ENCODE assay signal across 8 cellular contexts in the genomic region with DNA sequence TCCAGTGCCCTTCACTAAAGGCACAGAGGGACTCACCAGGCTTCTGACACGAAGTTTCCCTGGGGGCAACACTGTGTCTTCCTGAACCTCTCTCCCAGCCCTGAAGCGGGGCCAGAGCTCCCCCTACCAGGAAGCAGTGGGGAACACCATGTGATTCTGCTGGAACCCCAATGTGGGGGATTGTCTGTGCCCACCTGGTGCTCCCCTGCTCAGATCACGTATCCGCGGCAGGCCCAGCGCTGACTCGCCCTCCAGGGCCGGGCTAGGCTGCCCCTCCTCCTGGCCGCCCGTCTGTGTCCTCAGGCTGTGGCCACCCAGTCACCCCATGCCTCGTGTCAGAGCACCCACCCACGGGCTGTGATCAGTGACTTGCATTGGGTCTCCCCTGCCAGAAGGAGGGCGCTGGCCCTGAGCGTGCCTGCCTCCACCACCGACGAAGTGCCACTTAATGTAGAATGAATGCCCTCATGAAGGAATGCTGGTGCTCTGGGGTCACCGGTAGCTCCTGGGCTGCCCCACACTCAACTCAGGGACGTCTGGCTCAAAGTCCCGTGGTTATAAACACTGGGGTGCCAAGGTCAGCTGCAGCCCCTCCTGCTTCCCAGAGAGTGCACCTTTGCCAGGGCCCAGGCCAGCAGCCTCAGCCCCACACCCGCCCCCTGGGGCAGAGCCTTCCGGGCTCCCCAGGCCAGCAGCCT. TPM values are rescaled to one million over a fixed set of nuclear protein-coding genes. Genes with fewer than 3 reads are reported as not detected.
A peak's percentile ranks its signal among the peaks of the same experiment; 100 is the strongest.
DNase-seq lines count a peak whose midpoint lies in the region; ATAC-seq and TF ChIP-seq lines count a peak whose summit lies in the region.

No MANE protein-coding gene starts in this region.

- POLR2A ChIA-PET in IMR-90 (lab: Charles Lee; ENCODE audit: unreplicated experiment), result interaction anchor here (1.0 kb wide), 1 partner anchor 344 kb away, joined by 3 read pairs; no protein-coding TSS in a partner anchor

- 0 out of 2 replicates have a peak overlapping the region, but pooled peaks have one; percentile 32 for H3K56ac ChIP-seq in IMR-90 (ENCODE audit: extremely low read depth, insufficient read depth, low read length)

- ATAC-seq in IMR-90 (ENCODE audit: low read depth), result peak; percentile 8
- peak; percentile 8 for ATAC-seq in left lobe of liver
- no peak for ATAC-seq in GM21576 (IDR thresholded peaks at IDR 0.05; ENCODE audit: unreplicated experiment)

- dilution Hi-C loops in IMR-90 (cut with HindIII; ENCODE audit: low sequenced_read_pairs, unreplicated experiment), result no loop called here

- peak overlapping the region; percentile 94 for H4K91ac ChIP-seq in IMR-90 (ENCODE audit: insufficient read depth, low read depth, low read length)

- H2AK9ac ChIP-seq in IMR-90 (replicated peaks; ENCODE audit: low read depth, low read length, poor library complexity), result peak overlapping the region; percentile 89

- no peaks in the 10 kb centered on the region for H3K27me3 ChIP-seq in IMR-90 (ENCODE audit: control insufficient read depth, insufficient read depth, low read length)

- H3K23ac ChIP-seq in IMR-90 (ENCODE audit: low read depth, low read length), result no peak overlapping the region

- peak overlapping the region; percentile 69 to 92; a peak in 3 of 4 replicates for H4K8ac ChIP-seq in IMR-90 (ENCODE audit: low read depth in 2 of 2, low read length in 2 of 2)

- peak overlapping the region; percentile 90; the same call in 1 of the 2 replicates for H3K14ac ChIP-seq in IMR-90 (replicated peaks; ENCODE audit: low read depth, low read length)

- H3K9me1 ChIP-seq in IMR-90 (ENCODE audit: insufficient read depth, low read length), result peaks cover 5% of the 10 kb centered on the region

- peak overlapping the region; percentile 92 for H2BK5ac ChIP-seq in IMR-90 (ENCODE audit: low read depth, low read length, poor library complexity, severe bottlenecking)

- peak overlapping the region; percentile 92 for H2AK5ac ChIP-seq in IMR-90 (ENCODE audit: low read depth, low read length)

- intact Hi-C loops in IMR-90 (cut with micrococcal nuclease), result no loop called here

- H3K4ac ChIP-seq in IMR-90 (ENCODE audit: low read depth, low read length), result peak overlapping the region; percentile 93

- no peak overlapping the region for H3K4me3 ChIP-seq in IMR-90 (ENCODE audit: insufficient read depth, low read depth, low read length)

- H3K79me1 ChIP-seq in IMR-90 (ENCODE audit: low read depth in 1 of 2, low read length in 2 of 2), result peaks cover 0 to 2% of the 10 kb centered on the region in 2 experiments; a peak in 2 of 4 replicates

- no peaks in the 10 kb centered on the region for H3K9me3 ChIP-seq in IMR-90 (ENCODE audit: control insufficient read depth, insufficient read depth, low read length)

- peak overlapping the region; percentile 95 for H2BK120ac ChIP-seq in IMR-90 (ENCODE audit: low read depth, low read length)

- TF ChIP-seq POLR2A in IMR-90 (IDR thresholded peaks at IDR 0.05; ENCODE audit: low read depth, low read length) (no peak), erythroblast (IDR thresholded peaks at IDR 0.05; ENCODE audit: low read length) (no peak)

- CTCF ChIA-PET in IMR-90 (lab: Yijun Ruan, JAX), result no interaction called here

- 60% methylated on average over 6 of the region's 21 CpGs; no CpG with 5 or more reads in 1 of the 2 experiments for WGBS in IMR-90 (ENCODE audit: extremely low coverage in 2 of 2, insufficient read length in 1 of 2), 2 experiments

- no TSS peak for BruUV-seq in IMR-90 (replicated peaks; lab: Mats Ljungman, UMichigan)

- TF ChIP-seq CTCF in IMR-90 (conservative IDR thresholded peaks at IDR 0.05; ENCODE audit: low read depth, low read length), result peak; percentile 49

- H3K9ac ChIP-seq in IMR-90 (ENCODE audit: low read depth, low read length), result no peak overlapping the region; the same call in 1 of the 2 replicates

- peak overlapping the region; percentile 45 for H3K18ac ChIP-seq in IMR-90 (ENCODE audit: low read depth, low read length)

- in situ Hi-C loops in IMR-90 (cut with MboI; ENCODE audit: low sequenced_read_pairs), result no loop called here

- TF ChIP-seq RAD21 in IMR-90 (IDR thresholded peaks at IDR 0.05; ENCODE audit: low read length), result peak; percentile 53

- H2AFZ ChIP-seq in IMR-90 (replicated peaks; ENCODE audit: low read length, poor library complexity), result peak overlapping the region; percentile 87

- H3K27ac ChIP-seq in IMR-90 (ENCODE audit: insufficient read depth, low read length), result peak overlapping the region; percentile 89

- H3K36me3 ChIP-seq in IMR-90 (ENCODE audit: control insufficient read depth, insufficient read depth, low read length), result no peaks in the 10 kb centered on the region

- no peak overlapping the region for H3K4me2 ChIP-seq in IMR-90 (ENCODE audit: low read depth, low read length)

- peaks cover 27% of the 10 kb centered on the region for H3K4me1 ChIP-seq in IMR-90 (ENCODE audit: control insufficient read depth, insufficient read depth, low read length)

- H2BK20ac ChIP-seq in IMR-90 (ENCODE audit: low read depth, low read length), result peak overlapping the region; percentile 80

- peak; percentile 39 for DNase-seq in Ammon's horn (ENCODE audit: low spot score)
- peak; percentile 22 for DNase-seq in IMR-90
- DNase-seq in activated CD4-positive, alpha-beta T cell treated with anti-CD3 and anti-CD28 coated beads, Interleukin-2, amount 50 U/mL, for 4 hours, result peak; percentile 29 to 38
- DNase-seq in left lobe of liver (ENCODE audit: low spot score), result no peak
- no peak for DNase-seq in erythroblast (lab: John Stamatoyannopoulos, UW)
- no peak for DNase-seq in cerebellar nuclear complex (lab: John Stamatoyannopoulos, UW)
- no peak for DNase-seq in DMS153 treated with DMSO at 0.1 percent for 48 hours (lab: John Stamatoyannopoulos, UW; ENCODE audit: unreplicated experiment)

- peak overlapping the region; percentile 32; the same call in 1 of the 3 replicates for H2BK15ac ChIP-seq in IMR-90 (ENCODE audit: low read depth, low read length)

- H4K5ac ChIP-seq in IMR-90 (ENCODE audit: low read depth, low read length), result peak overlapping the region; percentile 94; the same call in 1 of the 2 replicates

- H4K20me1 ChIP-seq in IMR-90 (ENCODE audit: insufficient read depth, low read length), result no peaks in the 10 kb centered on the region

TF ChIP-seq in IMR-90, 13 proteins besides CTCF, POLR2A, EP300 and RAD21:
- TF ChIP-seq SMC3 (IDR thresholded peaks at IDR 0.05; ENCODE audit: low read depth, low read length) (0 out of 2 replicates have a peak, but pooled peaks have one; percentile 29), CHD1 (IDR thresholded peaks at IDR 0.05; ENCODE audit: low read depth, low read length) (no peak), NFE2L2 (IDR thresholded peaks at IDR 0.05; ENCODE audit: low read depth, low read length) (no peak), RCOR1 (IDR thresholded peaks at IDR 0.05; ENCODE audit: insufficient replicate concordance, low read length) (no peak), RFX5 (IDR thresholded peaks at IDR 0.05; ENCODE audit: low read depth, low read length) (no peak), MXI1 (IDR thresholded peaks at IDR 0.05; ENCODE audit: borderline replicate concordance, low read depth, low read length) (no peak), FOS (IDR thresholded peaks at IDR 0.05; ENCODE audit: low read depth, low read length) (no peak), CEBPB (IDR thresholded peaks at IDR 0.05; ENCODE audit: low read depth, low read length) (no peak)
- TF ChIP-seq, protein P1, sequence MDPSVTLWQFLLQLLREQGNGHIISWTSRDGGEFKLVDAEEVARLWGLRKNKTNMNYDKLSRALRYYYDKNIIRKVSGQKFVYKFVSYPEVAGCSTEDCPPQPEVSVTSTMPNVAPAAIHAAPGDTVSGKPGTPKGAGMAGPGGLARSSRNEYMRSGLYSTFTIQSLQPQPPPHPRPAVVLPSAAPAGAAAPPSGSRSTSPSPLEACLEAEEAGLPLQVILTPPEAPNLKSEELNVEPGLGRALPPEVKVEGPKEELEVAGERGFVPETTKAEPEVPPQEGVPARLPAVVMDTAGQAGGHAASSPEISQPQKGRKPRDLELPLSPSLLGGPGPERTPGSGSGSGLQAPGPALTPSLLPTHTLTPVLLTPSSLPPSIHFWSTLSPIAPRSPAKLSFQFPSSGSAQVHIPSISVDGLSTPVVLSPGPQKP (IDR thresholded peaks at IDR 0.05; ENCODE audit: borderline replicate concordance, low read depth, low read length), result no peak

RNA-seq across cellular contexts. Expression of a gene that starts 22.1 kb away (rescaled TPM):
- total RNA-seq in IMR-90 (2012; rRNA removed) (4.7 and 5.0 TPM in 2 replicates), left lobe of liver (208 TPM)
- 7.5 and 8.5 TPM in 2 replicates for polyA plus RNA-seq in IMR-90 (2012; rRNA removed)
- 5.0 and 8.3 TPM in 2 replicates for polyA plus RNA-seq in IMR-90 (2012; cell fraction: cytosol; rRNA removed)
- polyA plus RNA-seq in IMR-90 (2012; cell fraction: nucleus; rRNA removed; ENCODE audit: low replicate concordance), result 9.2 and 23.8 TPM in 2 replicates

Comparison
In these comparisons a context has a peak if more than half of its experiments do, and no peak if none do; other contexts are left out.
1. DNase-seq: peak in Ammon's horn (single experiment), IMR-90 (single experiment) and activated CD4-positive, alpha-beta T cell treated with anti-CD3 and anti-CD28 coated beads, Interleukin-2, amount 50 U/mL, for 4 hours (2 of 2); none in left lobe of liver (single experiment), erythroblast (0 of 2), cerebellar nuclear complex (0 of 2) and DMS153 treated with DMSO at 0.1 percent for 48 hours (single experiment).
2. RNA of a gene that starts 22.1 kb away (total RNA-seq): 208 TPM in left lobe of liver (single experiment); 4.7 to 5.0 TPM in IMR-90; every median in the first group is over 10 times any median in the second.